Comparison of ENCODE assay signal across 9 cellular contexts in the genomic region with DNA sequence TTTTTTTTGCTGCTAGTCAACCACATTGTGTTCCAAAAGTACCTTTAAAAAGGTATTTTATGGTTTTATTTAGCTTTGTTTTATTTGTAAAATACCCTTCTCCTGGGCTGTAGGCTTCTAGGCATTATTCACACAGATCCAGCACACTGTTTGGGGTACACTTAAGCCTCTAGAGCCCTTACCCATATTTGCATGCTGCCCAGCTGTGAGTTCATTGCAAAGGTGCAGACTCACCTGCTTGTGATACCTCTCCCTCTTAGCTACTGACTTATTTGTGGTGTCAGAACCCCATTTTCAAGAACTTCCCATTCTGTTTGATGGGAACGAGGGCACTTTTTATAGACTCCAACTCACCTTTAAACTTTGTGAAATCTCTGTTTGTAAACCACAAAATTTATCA.
DNase-seq lines count a peak whose midpoint lies in the region; ATAC-seq and TF ChIP-seq lines count a peak whose summit lies in the region.
"Had no signal": no experiment of that assay in that cellular context is flagged by ENCODE, and none has a peak within 500 bp of the region (broad histone marks: within the 10 kb centered on the region; RNA-seq: fewer than 3 reads in every experiment).

No MANE protein-coding gene starts in this region.

- no peaks in the 10 kb centered on the region for H3K27me3 ChIP-seq in cardiac muscle cell
- H3K27me3 ChIP-seq in spleen (replicated peaks in 1 of 7): no peaks in the 10 kb centered on the region

- no peak for ATAC-seq in Right ventricle myocardium inferior
- peak; percentile 11 for ATAC-seq in HG02943 (IDR thresholded peaks at IDR 0.05; ENCODE audit: low read depth, unreplicated experiment)
- no peak for ATAC-seq in HG03378 (IDR thresholded peaks at IDR 0.05; ENCODE audit: unreplicated experiment)

- 5 to 30% (median 9%) methylated on average over 1 of the region's 1 CpG for WGBS in spleen, 5 donors

- H3K4me3 ChIP-seq in cardiac muscle cell: no peak overlapping the region
- H3K4me3 ChIP-seq in spleen: no peak overlapping the region
- H3K4me3 ChIP-seq: thoracic aorta had no signal

- peak overlapping the region; percentile 62 for H3K27ac ChIP-seq in cardiac muscle cell
- peak overlapping the region in 6 of 8 donors; percentile 22 to 79 (median 60) for H3K27ac ChIP-seq in spleen
- H3K27ac ChIP-seq: thoracic aorta had no signal

- TF ChIP-seq POLR2A in spleen (IDR thresholded peaks at IDR 0.05): no peak

- H3K9me3 ChIP-seq in cardiac muscle cell (ENCODE audit: low read depth): no peaks in the 10 kb centered on the region
- H3K9me3 ChIP-seq in spleen: no peaks in the 10 kb centered on the region
- H3K9me3 ChIP-seq: thoracic aorta had no signal

- H3K36me3 ChIP-seq in cardiac muscle cell (no peaks in the 10 kb centered on the region), spleen (no peaks in the 10 kb centered on the region)
- H3K36me3 ChIP-seq: thoracic aorta had no signal

- no peak for DNase-seq in cardiac muscle cell (ENCODE audit: low read depth in 1 of 2, low spot score in 1 of 2)
- DNase-seq in Right ventricle myocardium inferior (ENCODE audit: missing footprints): no peak
- DNase-seq in NCI-H526 treated with DMSO at 0.1 percent for 48 hours (lab: John Stamatoyannopoulos, UW): peak; percentile 24
- no peak for DNase-seq in spleen
- DNase-seq in activated gamma-delta T cell (lab: John Stamatoyannopoulos, UW): no peak
- no peak for DNase-seq in Ammon's horn (ENCODE audit: low spot score)

- intact Hi-C loops in Right ventricle myocardium inferior (cut with DNase I) (no loop called here), spleen (cut with DNase I; ENCODE audit: low total_unique reads) (no loop called here)

- TF ChIP-seq CTCF in cardiac muscle cell (IDR thresholded peaks at IDR 0.05; ENCODE audit: low read depth, low read length) (no peak), spleen (IDR thresholded peaks at IDR 0.05 in 8 of 11, conservative IDR thresholded peaks at IDR 0.05 in 3 of 11) (no peak)

- peaks cover 21% of the 10 kb centered on the region for H3K4me1 ChIP-seq in cardiac muscle cell (ENCODE audit: low read depth)
- peaks cover 15 to 67% (median 37%) of the 10 kb centered on the region in 6 donors for H3K4me1 ChIP-seq in spleen
